ENCODE assay signal across 29 cellular contexts in the genomic region with DNA sequence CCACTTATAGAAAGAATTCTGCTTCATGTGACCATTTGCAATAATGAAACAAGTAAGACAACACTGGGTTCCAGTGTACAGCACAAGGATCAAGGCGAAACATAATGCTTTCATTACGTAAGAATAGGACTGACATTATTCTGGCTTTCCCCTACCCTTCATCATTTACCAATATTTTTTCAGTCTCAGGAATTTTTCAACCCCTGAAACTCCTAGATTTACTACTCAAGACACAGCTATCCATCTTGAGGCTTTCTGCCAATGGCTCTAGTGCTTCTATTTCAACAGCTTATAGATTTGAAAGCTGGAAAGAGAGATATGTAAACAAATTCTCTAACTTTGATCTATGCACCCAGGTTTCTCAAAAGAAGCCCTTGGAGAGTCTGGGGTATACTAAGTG.
"Had no signal": no experiment of that assay in that cellular context is flagged by ENCODE, and none has a peak within 500 bp of the region (broad histone marks: within the 10 kb centered on the region; RNA-seq: fewer than 3 reads in every experiment).

No MANE protein-coding gene starts in this region.

- H3K4me1 Mint-ChIP-seq: natural killer cell had no signal

- ATAC-seq: left colon; left lung; lower lobe of right lung; natural killer cell; right lobe of liver; stimulated activated memory B cell treated with anti-CD40 and anti-IgM and Interleukin-4, amounts not matched to agents 10 μg/mL and 1 μg/mL and 100 μg/mL, for 72 hours; stimulated activated naive CD8-positive, alpha-beta T cell treated with anti-CD3 and anti-CD28 coated beads, Interleukin-15, amount 100 ng/mL, for 72 hours had no signal

- H3K36me3 Mint-ChIP-seq: naive B cell; natural killer cell; stimulated activated memory B cell treated with anti-CD40 and anti-IgM and Interleukin-4, amounts not matched to agents 10 μg/mL and 1 μg/mL and 100 μg/mL, for 72 hours had no signal

- H2AFZ ChIP-seq: neural progenitor cell had no signal

- H3K9me3 ChIP-seq: left lung, lower lobe of right lung, neutrophil, ovary, right atrium auricular region, right lobe of liver, tibial nerve, vagina had no signal

- H3K4me3 Mint-ChIP-seq: naive B cell; natural killer cell; nephron progenitor cell; neural progenitor cell; stimulated activated memory B cell treated with anti-CD40 and anti-IgM and Interleukin-4, amounts not matched to agents 10 μg/mL and 1 μg/mL and 100 μg/mL, for 72 hours; stimulated activated naive CD8-positive, alpha-beta T cell treated with anti-CD3 and anti-CD28 coated beads, Interleukin-15, amount 100 ng/mL, for 72 hours; type B pancreatic cell had no signal

- H3K27me3 ChIP-seq: left lung, neural progenitor cell, neutrophil, ovary, right atrium auricular region, right lobe of liver, tibial nerve, vagina had no signal

- H3K36me3 ChIP-seq: left lung, lower lobe of right lung, neutrophil, ovary, right atrium auricular region, right lobe of liver, vagina had no signal

- DNase-seq: hippocampal formation; left colon; left lung; lower lobe of right lung; mammary epithelial cell; mesenchymal stem cell; naive B cell; natural killer cell; nephron progenitor cell; occipital lobe; ovary; right lobe of liver; stimulated activated CD4-positive, alpha-beta T cell treated with anti-CD3 and anti-CD28 coated beads, Interleukin-1b, Interleukin-23, amount 100 ng/mL, for 48 hours; stimulated activated CD4-positive, alpha-beta T cell treated with anti-CD3 and anti-CD28 coated beads, Interleukin-2, amount 100 ng/mL, for 48 hours; stimulated activated CD4-positive, alpha-beta T cell treated with anti-CD3 and anti-CD28 coated beads, Interleukin-4, amount 100 ng/mL, for 4 hours; stimulated activated CD8-positive, alpha-beta memory T cell treated with anti-CD3 and anti-CD28 coated beads, Interleukin-4, amount 100 ng/mL, for 48 hours; stimulated activated naive CD4-positive, alpha-beta T cell treated with Interleukin-2 at 50 U/mL for 16 hours; stimulated activated naive CD8-positive, alpha-beta T cell treated with anti-CD3 and anti-CD28 coated beads, Interleukin-15, amount 100 ng/mL, for 72 hours; substantia nigra had no signal

- H3K4me3 ChIP-seq: left lung, lower lobe of right lung, neural progenitor cell, ovary, right atrium auricular region, right lobe of liver, smooth muscle cell, tibial nerve, vagina had no signal

- H3K4me1 ChIP-seq: left lung, lower lobe of right lung, neural progenitor cell, right lobe of liver, vagina had no signal

- H3K27ac ChIP-seq: left lung, lower lobe of right lung, neural progenitor cell, neutrophil, ovary, right atrium auricular region, right lobe of liver, tibial nerve, vagina had no signal

- H3K9me3 Mint-ChIP-seq: naive B cell; natural killer cell; stimulated activated memory B cell treated with anti-CD40 and anti-IgM and Interleukin-4, amounts not matched to agents 10 μg/mL and 1 μg/mL and 100 μg/mL, for 72 hours; stimulated activated naive CD8-positive, alpha-beta T cell treated with anti-CD3 and anti-CD28 coated beads, Interleukin-15, amount 100 ng/mL, for 72 hours had no signal

- H3K27ac Mint-ChIP-seq: naive B cell; natural killer cell; nephron progenitor cell; neural progenitor cell; progenitor cell of endocrine pancreas; stimulated activated memory B cell treated with anti-CD40 and anti-IgM and Interleukin-4, amounts not matched to agents 10 μg/mL and 1 μg/mL and 100 μg/mL, for 72 hours; stimulated activated naive CD8-positive, alpha-beta T cell treated with anti-CD3 and anti-CD28 coated beads, Interleukin-15, amount 100 ng/mL, for 72 hours had no signal

- H3K27me3 Mint-ChIP-seq: progenitor cell of endocrine pancreas; stimulated activated naive CD8-positive, alpha-beta T cell treated with anti-CD3 and anti-CD28 coated beads, Interleukin-15, amount 100 ng/mL, for 72 hours; type B pancreatic cell had no signal

- H3K9ac ChIP-seq: neural progenitor cell had no signal

- H3K4me2 ChIP-seq: neural progenitor cell, smooth muscle cell had no signal

- FAIRE-seq: keratinocyte had no signal
